Comparison of ENCODE assay signal across 13 cellular contexts in genomic region chr16:35102780-35103403, GRCh38.
A peak's percentile ranks its signal among the peaks of the same experiment; 100 is the strongest.
DNase-seq lines count a peak whose midpoint lies in the region; ATAC-seq and TF ChIP-seq lines count a peak whose summit lies in the region.
"Had no signal": no experiment of that assay in that cellular context is flagged by ENCODE, and none has a peak within 500 bp of the region (broad histone marks: within the 10 kb centered on the region; RNA-seq: fewer than 3 reads in every experiment).

No MANE protein-coding gene starts in this region.

- H3K9ac ChIP-seq in OCI-LY3 (ENCODE audit: low read length), result no peak overlapping the region

- no peak overlapping the region for H3K4me2 ChIP-seq in OCI-LY3 (ENCODE audit: low read length)

- no peaks in the 10 kb centered on the region for H4K20me1 ChIP-seq in OCI-LY3 (ENCODE audit: insufficient read depth, low read length)

- intact Hi-C loops in activated T-helper 2 cell treated with anti-CD3 and anti-CD28 coated beads, Interferon-gamma antibody, Interleukin-2, Interleukin-4, amounts not matched to agents 10 μg/mL and 5 μg/mL and 100 μg/mL, durations not matched to agents 14 hours and 24 hours and 36 hours (cut with micrococcal nuclease), result no loop called here

- no peak overlapping the region for H3K27ac Mint-ChIP-seq in activated T-helper 2 cell treated with anti-CD3 and anti-CD28 coated beads, Interferon-gamma antibody, Interleukin-2, Interleukin-4, amounts not matched to agents 10 μg/mL and 5 μg/mL and 100 μg/mL, durations not matched to agents 14 hours and 24 hours and 36 hours
- H3K27ac Mint-ChIP-seq: nephron; T-helper 1 cell treated with Interleukin-12 subunit alpha and Interleukin-12 subunit beta and Interleukin-4 antibody, amounts not matched to agents 30 μg/mL and 1 μg/mL, for 36 hours had no signal

- H3K36me3 Mint-ChIP-seq in activated T-helper 2 cell treated with anti-CD3 and anti-CD28 coated beads, Interferon-gamma antibody, Interleukin-2, Interleukin-4, amounts not matched to agents 10 μg/mL and 5 μg/mL and 100 μg/mL, durations not matched to agents 14 hours and 24 hours and 36 hours (ENCODE audit: low read depth), result no peaks in the 10 kb centered on the region

- no peaks in the 10 kb centered on the region for H3K4me1 ChIP-seq in OCI-LY3 (ENCODE audit: low read length)

- no peak overlapping the region for H3K27ac ChIP-seq in OCI-LY3 (ENCODE audit: low read length)
- H3K27ac ChIP-seq: cardiac muscle cell, skin epidermis had no signal

- peaks cover 38% of the 10 kb centered on the region for H3K9me3 Mint-ChIP-seq in activated T-helper 2 cell treated with anti-CD3 and anti-CD28 coated beads, Interferon-gamma antibody, Interleukin-2, Interleukin-4, amounts not matched to agents 10 μg/mL and 5 μg/mL and 100 μg/mL, durations not matched to agents 14 hours and 24 hours and 36 hours

- H3K27me3 ChIP-seq in OCI-LY3 (ENCODE audit: low read depth, low read length), result no peaks in the 10 kb centered on the region
- H3K27me3 ChIP-seq: cardiac muscle cell had no signal

- H3K4me3 ChIP-seq in OCI-LY3 (ENCODE audit: low read length), result no peak overlapping the region
- H3K4me3 ChIP-seq: cardiac muscle cell, skin epidermis had no signal

- peak; percentile 4 for DNase-seq in activated CD4-positive, alpha-beta T cell treated with anti-CD3 and anti-CD28 coated beads for 48 hours
- DNase-seq in activated CD4-positive, alpha-beta T cell treated with anti-CD3 and anti-CD28 coated beads, Interleukin-2, amount 50 U/mL, for 1 hour, result no peak
- DNase-seq in HK-2 (ENCODE audit: unreplicated experiment), result peak; percentile 63
- no peak for DNase-seq in activated T-helper 2 cell treated with anti-CD3 and anti-CD28 coated beads, Interferon-gamma antibody, Interleukin-2, Interleukin-4, amounts not matched to agents 10 μg/mL and 5 μg/mL and 100 μg/mL, durations not matched to agents 14 hours and 24 hours and 36 hours (ENCODE audit: low spot score)
- DNase-seq: kidney had no signal

- H3K79me2 ChIP-seq in OCI-LY3 (ENCODE audit: low read length), result no peaks in the 10 kb centered on the region

- H3K36me3 ChIP-seq in OCI-LY3 (replicated peaks; ENCODE audit: low read depth, low read length), result no peaks in the 10 kb centered on the region
- H3K36me3 ChIP-seq: cardiac muscle cell had no signal

- no peaks in the 10 kb centered on the region for H3K27me3 Mint-ChIP-seq in activated T-helper 2 cell treated with anti-CD3 and anti-CD28 coated beads, Interferon-gamma antibody, Interleukin-2, Interleukin-4, amounts not matched to agents 10 μg/mL and 5 μg/mL and 100 μg/mL, durations not matched to agents 14 hours and 24 hours and 36 hours (ENCODE audit: low read depth)

- H3K4me1 Mint-ChIP-seq in activated T-helper 2 cell treated with anti-CD3 and anti-CD28 coated beads, Interferon-gamma antibody, Interleukin-2, Interleukin-4, amounts not matched to agents 10 μg/mL and 5 μg/mL and 100 μg/mL, durations not matched to agents 14 hours and 24 hours and 36 hours (ENCODE audit: low read depth), result no peaks in the 10 kb centered on the region
- H3K4me1 Mint-ChIP-seq: nephron had no signal

- no peaks in the 10 kb centered on the region for H3K9me3 ChIP-seq in OCI-LY3 (ENCODE audit: insufficient read depth, low read length)

- TF ChIP-seq CTCF in OCI-LY3 (IDR thresholded peaks at IDR 0.05; ENCODE audit: low read depth, low read length), result peak; percentile 35

- ATAC-seq in esophagus mucosa (peak; percentile 70), GM18502 (IDR thresholded peaks at IDR 0.05; ENCODE audit: poor library complexity, unreplicated experiment) (no peak), HG02938 (IDR thresholded peaks at IDR 0.05; ENCODE audit: unreplicated experiment) (no peak)

- no peak overlapping the region for H3K4me3 Mint-ChIP-seq in activated T-helper 2 cell treated with anti-CD3 and anti-CD28 coated beads, Interferon-gamma antibody, Interleukin-2, Interleukin-4, amounts not matched to agents 10 μg/mL and 5 μg/mL and 100 μg/mL, durations not matched to agents 14 hours and 24 hours and 36 hours (ENCODE audit: low read depth)
- H3K4me3 Mint-ChIP-seq: nephron; T-helper 1 cell treated with Interleukin-12 subunit alpha and Interleukin-12 subunit beta and Interleukin-4 antibody, amounts not matched to agents 30 μg/mL and 1 μg/mL, for 36 hours had no signal

- no peak overlapping the region for H2AFZ ChIP-seq in OCI-LY3 (ENCODE audit: low read depth, low read length)

Comparison
In these comparisons a context has a peak if more than half of its experiments do, and no peak if none do; other contexts are left out.
1. DNase-seq: peak in activated CD4-positive, alpha-beta T cell treated with anti-CD3 and anti-CD28 coated beads for 48 hours (single experiment) and HK-2 (single experiment); none in activated CD4-positive, alpha-beta T cell treated with anti-CD3 and anti-CD28 coated beads, Interleukin-2, amount 50 U/mL, for 1 hour (single experiment) and activated T-helper 2 cell treated with anti-CD3 and anti-CD28 coated beads, Interferon-gamma antibody, Interleukin-2, Interleukin-4, amounts not matched to agents 10 μg/mL and 5 μg/mL and 100 μg/mL, durations not matched to agents 14 hours and 24 hours and 36 hours (single experiment).